ENCODE assay signal across 14 cellular contexts in genomic region chr7:24966802-24967201, GRCh38. TPM values are rescaled to one million over a fixed set of nuclear protein-coding genes. Genes with fewer than 3 reads are reported as not detected.
DNase-seq lines count a peak whose midpoint lies in the region; ATAC-seq, FAIRE-seq and TF ChIP-seq lines count a peak whose summit lies in the region.
"Had no signal": no experiment of that assay in that cellular context is flagged by ENCODE, and none has a peak within 500 bp of the region (broad histone marks: within the 10 kb centered on the region; RNA-seq: fewer than 3 reads in every experiment).

No MANE protein-coding gene starts in this region.

- peak overlapping the region; percentile 1 for H3K4me2 ChIP-seq in Karpas-422 (ENCODE audit: low read depth, low read length, poor library complexity, severe bottlenecking)

- ATAC-seq in activated naive CD8-positive, alpha-beta T cell treated with anti-CD3 and anti-CD28 coated beads, Interleukin-2, amount 50 U/mL, for 24 hours, result no peak
- ATAC-seq in HG02642 (IDR thresholded peaks at IDR 0.05; ENCODE audit: poor library complexity, unreplicated experiment), result no peak
- ATAC-seq in upper lobe of right lung, result no peak
- ATAC-seq: left ventricle myocardium superior had no signal

- intact Hi-C loops in Caco-2 (cut with micrococcal nuclease; ENCODE audit: unreplicated experiment), result no loop called here
- intact Hi-C loops in kidney (cut with DNase I), result no loop called here
- intact Hi-C loops in upper lobe of right lung (cut with DNase I), result no loop called here

- H3K9me2 ChIP-seq in Karpas-422 (replicated peaks; ENCODE audit: insufficient read depth, low read length), result no peaks in the 10 kb centered on the region

- peaks cover 49% of the 10 kb centered on the region for H3K4me1 Mint-ChIP-seq in Caco-2 (ENCODE audit: low read depth, unreplicated experiment)
- peaks cover 89% of the 10 kb centered on the region for H3K4me1 Mint-ChIP-seq in activated naive CD8-positive, alpha-beta T cell treated with anti-CD3 and anti-CD28 coated beads, Interleukin-2, amount 50 U/mL, for 24 hours

- H3K36me3 ChIP-seq in Caco-2 (ENCODE audit: control insufficient read depth, insufficient read depth, low read length), result no peaks in the 10 kb centered on the region
- H3K36me3 ChIP-seq in Karpas-422 (ENCODE audit: insufficient read depth, low read length), result no peaks in the 10 kb centered on the region
- H3K36me3 ChIP-seq in kidney (ENCODE audit: control insufficient read depth in 1 of 2, insufficient read depth in 2 of 2, low read length in 2 of 2), result no peaks in the 10 kb centered on the region
- no peaks in the 10 kb centered on the region for H3K36me3 ChIP-seq in upper lobe of right lung
- H3K36me3 ChIP-seq: WERI-Rb-1 had no signal

- BruUV-seq in Caco-2 (replicated peaks; lab: Mats Ljungman, UMichigan), result no TSS peak

- H3K9me3 ChIP-seq in Caco-2 (no peaks in the 10 kb centered on the region), Karpas-422 (ENCODE audit: low read length) (no peaks in the 10 kb centered on the region), kidney (ENCODE audit: control insufficient read depth in 1 of 2, low read length in 2 of 2) (no peaks in the 10 kb centered on the region), upper lobe of right lung (no peaks in the 10 kb centered on the region)

- H3K27ac ChIP-seq in Karpas-422 (ENCODE audit: low read length), result peak overlapping the region; percentile 30
- peak overlapping the region; percentile 53 to 62 for H3K27ac ChIP-seq in kidney (ENCODE audit: low read depth in 2 of 2, low read length in 2 of 2)
- no peak overlapping the region for H3K27ac ChIP-seq in upper lobe of right lung
- H3K27ac ChIP-seq: WERI-Rb-1 had no signal

- H3K4me1 ChIP-seq in Caco-2 (peaks cover 40% of the 10 kb centered on the region), Karpas-422 (ENCODE audit: low read length) (peaks cover 97% of the 10 kb centered on the region), kidney (ENCODE audit: control insufficient read depth in 1 of 2, insufficient read depth in 1 of 2, low read depth in 1 of 2, low read length in 2 of 2) (peaks cover 0 to 11% of the 10 kb centered on the region in 2 donors), upper lobe of right lung (peaks cover 20% of the 10 kb centered on the region)

- H2AFZ ChIP-seq in Karpas-422 (ENCODE audit: low read length), result no peak overlapping the region

- H3K27me3 Mint-ChIP-seq in Caco-2 (ENCODE audit: insufficient read depth, unreplicated experiment), result no peaks in the 10 kb centered on the region
- no peaks in the 10 kb centered on the region for H3K27me3 Mint-ChIP-seq in activated naive CD8-positive, alpha-beta T cell treated with anti-CD3 and anti-CD28 coated beads, Interleukin-2, amount 50 U/mL, for 24 hours

- in situ Hi-C loops in KBM-7 (cut with MboI; ENCODE audit: low pct_unique_long_range_greater_than_20kb, low sequenced_read_pairs), result no loop called here

- peaks cover 76% of the 10 kb centered on the region for H4K20me1 ChIP-seq in Karpas-422 (ENCODE audit: insufficient read depth, low read depth, low read length)

- H3K9ac ChIP-seq in Karpas-422 (ENCODE audit: low read length) (no peak overlapping the region), kidney (ENCODE audit: low read length in 2 of 2) (no peak overlapping the region)

- no peak for TF ChIP-seq CTCF in Caco-2 (IDR thresholded peaks at IDR 0.05; ENCODE audit: insufficient read depth in 1 of 2, low read depth in 1 of 2, low read length in 1 of 2, severe bottlenecking in 1 of 2, unreplicated experiment in 1 of 2)
- TF ChIP-seq CTCF in kidney (IDR thresholded peaks at IDR 0.05; ENCODE audit: borderline replicate concordance, extremely low read depth, insufficient read depth), result no peak
- TF ChIP-seq CTCF in upper lobe of right lung (IDR thresholded peaks at IDR 0.05), result no peak

- no peak for DNase-seq in Caco-2
- no peak for DNase-seq in Karpas-422
- no peak for DNase-seq in activated naive CD8-positive, alpha-beta T cell treated with anti-CD3 and anti-CD28 coated beads, Interleukin-2, amount 50 U/mL, for 24 hours
- no peak for DNase-seq in kidney
- no peak for DNase-seq in GM19239 (ENCODE audit: insufficient read length, low spot score)
- DNase-seq in KBM-7, result no peak
- no peak for DNase-seq in upper lobe of right lung
- DNase-seq: left ventricle myocardium superior, NCI-H1694, NCI-H774, SHP77, WERI-Rb-1 had no signal

- H3K27me3 ChIP-seq in Caco-2 (replicated peaks; ENCODE audit: control insufficient read depth, insufficient read depth, low read length), result no peaks in the 10 kb centered on the region
- H3K27me3 ChIP-seq in Karpas-422 (ENCODE audit: low read length), result no peaks in the 10 kb centered on the region
- no peaks in the 10 kb centered on the region for H3K27me3 ChIP-seq in upper lobe of right lung

- H3K9me3 Mint-ChIP-seq in Caco-2 (ENCODE audit: unreplicated experiment), result no peaks in the 10 kb centered on the region
- no peaks in the 10 kb centered on the region for H3K9me3 Mint-ChIP-seq in activated naive CD8-positive, alpha-beta T cell treated with anti-CD3 and anti-CD28 coated beads, Interleukin-2, amount 50 U/mL, for 24 hours

- H3K4me3 ChIP-seq in Caco-2 (ENCODE audit: low read depth, low read length) (no peak overlapping the region), Karpas-422 (ENCODE audit: low read length) (no peak overlapping the region), kidney (ENCODE audit: low read length in 2 of 2) (no peak overlapping the region), upper lobe of right lung (no peak overlapping the region)
- H3K4me3 ChIP-seq: K562 had no signal

- FAIRE-seq in kidney (lab: Jason Lieb, UNC), result no peak
- FAIRE-seq in GM19239 (lab: Jason Lieb, UNC), result no peak
- FAIRE-seq: K562 had no signal

- peak overlapping the region; percentile 27 for H3K4me3 Mint-ChIP-seq in Caco-2 (ENCODE audit: unreplicated experiment)
- H3K4me3 Mint-ChIP-seq in activated naive CD8-positive, alpha-beta T cell treated with anti-CD3 and anti-CD28 coated beads, Interleukin-2, amount 50 U/mL, for 24 hours, result peak overlapping the region; percentile 29

- POLR2A ChIA-PET in Caco-2 (lab: Charles Lee), result interaction anchor here (0.9 kb wide), 1 partner anchor 14 kb away, joined by 3 read pairs; no protein-coding TSS in a partner anchor

- H3K27ac Mint-ChIP-seq in Caco-2 (ENCODE audit: unreplicated experiment), result no peak overlapping the region
- H3K27ac Mint-ChIP-seq in activated naive CD8-positive, alpha-beta T cell treated with anti-CD3 and anti-CD28 coated beads, Interleukin-2, amount 50 U/mL, for 24 hours, result peak overlapping the region; percentile 1

- peaks cover 6% of the 10 kb centered on the region for H3K36me3 Mint-ChIP-seq in Caco-2 (ENCODE audit: insufficient read depth, unreplicated experiment)
- H3K36me3 Mint-ChIP-seq in activated naive CD8-positive, alpha-beta T cell treated with anti-CD3 and anti-CD28 coated beads, Interleukin-2, amount 50 U/mL, for 24 hours (ENCODE audit: low read depth), result peaks cover 7% of the 10 kb centered on the region

- CTCF ChIA-PET in Caco-2 (lab: Charles Lee), result interaction anchor here (0.9 to 1.1 kb wide), 2 partner anchors 12 to 13 kb away, joined by 3 read pairs; no protein-coding TSS in a partner anchor

- H3K79me2 ChIP-seq in Karpas-422 (ENCODE audit: low read length), result peaks cover 99% of the 10 kb centered on the region

RNA-seq across cellular contexts. Expression of gene OSBPL3, which starts 13.2 kb away (rescaled TPM):
- 43.9 and 45.1 TPM in 2 replicates for total RNA-seq in Caco-2 (2022)
- total RNA-seq in Karpas-422 (2014; rRNA removed; shearing (Covaris generic); ENCODE audit: low replicate concordance), result 120 and 149 TPM in 2 replicates
- total RNA-seq in kidney, result 40.5 TPM
- polyA plus RNA-seq in kidney (ENCODE audit: insufficient read depth, low read depth, low replicate concordance), result 8.6 TPM
- total RNA-seq in upper lobe of right lung, result 23.7 TPM
